In genomic region chr4:182453830-182454229, GRCh38 we compare ENCODE assay signal across 17 cellular contexts.
"Had no signal": no experiment of that assay in that cellular context is flagged by ENCODE, and none has a peak within 500 bp of the region (broad histone marks: within the 10 kb centered on the region; RNA-seq: fewer than 3 reads in every experiment).

No MANE protein-coding gene starts in this region.

- FAIRE-seq: keratinocyte had no signal

- DNase-seq: activated CD4-positive, alpha-beta T cell treated with anti-CD3 and anti-CD28 coated beads, Interleukin-2, amount 10 ng/mL, durations not matched to agents 7 days and 5 days; activated CD8-positive, alpha-beta memory T cell treated with anti-CD3 and anti-CD28 coated beads for 24 hours; activated naive CD8-positive, alpha-beta T cell treated with anti-CD3 and anti-CD28 coated beads, Interleukin-2, amount 10 ng/mL, durations not matched to agents 7 days and 5 days; anterior cingulate cortex; brain microvascular endothelial cell; hippocampal formation; left lung; mammary epithelial cell; naive B cell; stimulated activated CD4-positive, alpha-beta T cell treated with anti-CD3 and anti-CD28 coated beads, Interleukin-12 subunit alpha, Interleukin-12 subunit beta, amount 100 ng/mL, for 4 hours; stimulated activated CD4-positive, alpha-beta T cell treated with anti-CD3 and anti-CD28 coated beads, Interleukin-2, amount 100 ng/mL, for 24 hours; stomach; testis had no signal

- H3K79me2 ChIP-seq: parathyroid adenoma had no signal

- H3K9ac ChIP-seq: parathyroid adenoma had no signal

- H3K9me3 ChIP-seq: esophagus muscularis mucosa, left lung, stomach, testis had no signal

- H2AFZ ChIP-seq: parathyroid adenoma had no signal

- H3K36me3 ChIP-seq: brain microvascular endothelial cell, esophagus muscularis mucosa, left lung, stomach had no signal

- H3K4me1 ChIP-seq: parathyroid adenoma had no signal

- H3K27me3 ChIP-seq: brain microvascular endothelial cell, testis had no signal

- ATAC-seq: left lung had no signal

- H3K27ac ChIP-seq: brain microvascular endothelial cell, coronary artery, left lung, parathyroid adenoma, stomach, testis had no signal

- H3K4me3 ChIP-seq: coronary artery, left lung, stomach, testis had no signal
